ENCODE assay signal across 10 cellular contexts in genomic region chrY:3003510-3003817, GRCh38.
DNase-seq lines count a peak whose midpoint lies in the region; ATAC-seq and TF ChIP-seq lines count a peak whose summit lies in the region.
"Had no signal": no experiment of that assay in that cellular context is flagged by ENCODE, and none has a peak within 500 bp of the region (broad histone marks: within the 10 kb centered on the region; RNA-seq: fewer than 3 reads in every experiment).

No MANE protein-coding gene starts in this region.

- H3K27me3 Mint-ChIP-seq in activated CD4-positive, alpha-beta T cell treated with anti-CD3 and anti-CD28 coated beads for 36 hours: no peaks in the 10 kb centered on the region
- H3K27me3 Mint-ChIP-seq: T-cell had no signal

- DNase-seq in activated CD4-positive, alpha-beta T cell treated with anti-CD3 and anti-CD28 coated beads for 36 hours: no peak
- no peak for DNase-seq in activated CD4-positive, alpha-beta T cell treated with anti-CD3 and anti-CD28 coated beads, Interleukin-2, amount 50 U/mL, for 4 hours
- peak; percentile 16 for DNase-seq in fibroblast of villous mesenchyme (ENCODE audit: low read depth)
- DNase-seq in suprapubic skin (ENCODE audit: low spot score in 2 of 2): no peak
- DNase-seq in NCI-H146 treated with DMSO at 0.1 percent for 48 hours (lab: John Stamatoyannopoulos, UW; ENCODE audit: unreplicated experiment): no peak
- no peak for DNase-seq in spleen

- H3K9me3 Mint-ChIP-seq in activated CD4-positive, alpha-beta T cell treated with anti-CD3 and anti-CD28 coated beads for 36 hours (ENCODE audit: low read depth): no peaks in the 10 kb centered on the region
- H3K9me3 Mint-ChIP-seq: T-cell had no signal

- peak; percentile 43 for ATAC-seq in activated CD4-positive, alpha-beta T cell treated with anti-CD3 and anti-CD28 coated beads for 36 hours
- ATAC-seq in HG03571 (IDR thresholded peaks at IDR 0.05; ENCODE audit: unreplicated experiment): no peak

- H3K4me3 ChIP-seq in OCI-LY1 (ENCODE audit: low read depth, low read length, poor library complexity, severe bottlenecking) (peak overlapping the region; percentile 82), fibroblast of villous mesenchyme (ENCODE audit: low read depth, low read length) (peak overlapping the region; percentile 55), suprapubic skin (peak overlapping the region; percentile 53), spleen (peak overlapping the region in 3 of 8 donors; percentile 42 to 46 (median 42))
- H3K4me3 ChIP-seq: lung had no signal

- peak overlapping the region; percentile 94 for H3K27ac Mint-ChIP-seq in activated CD4-positive, alpha-beta T cell treated with anti-CD3 and anti-CD28 coated beads for 36 hours

- H2AFZ ChIP-seq in OCI-LY1 (ENCODE audit: low read length): 0 out of 2 replicates have a peak overlapping the region, but pooled peaks have one; percentile 47

- intact Hi-C loops in activated CD4-positive, alpha-beta T cell treated with anti-CD3 and anti-CD28 coated beads for 36 hours (cut with DNase I, micrococcal nuclease): loop anchor here (2.0 to 5.0 kb wide), 3 partner anchors 67 to 161 kb away; partner anchors contain the start of genes RPS4Y1 (in 2 of the 2) and ZFY (in 1 of the 2)
- intact Hi-C loops in spleen (cut with DNase I; ENCODE audit: low total_unique reads): no loop called here

- H3K27ac ChIP-seq in OCI-LY1 (ENCODE audit: low read depth, low read length, poor library complexity, severe bottlenecking) (peak overlapping the region; percentile 88), suprapubic skin (peak overlapping the region; percentile 89), spleen (peak overlapping the region in 3 of 8 donors; percentile 89 to 92 (median 90))

- peak overlapping the region; percentile 84 for H3K4me3 Mint-ChIP-seq in activated CD4-positive, alpha-beta T cell treated with anti-CD3 and anti-CD28 coated beads for 36 hours

- POLR2A ChIA-PET in activated CD4-positive, alpha-beta T cell treated with anti-CD3 and anti-CD28 coated beads for 36 hours (lab: Charles Lee): no interaction called here

- peaks cover 60% of the 10 kb centered on the region for H3K4me1 ChIP-seq in OCI-LY1 (ENCODE audit: insufficient read depth, low read length, severe bottlenecking)
- H3K4me1 ChIP-seq in suprapubic skin: peaks cover 29% of the 10 kb centered on the region
- peaks cover 0 to 58% (median 22%) of the 10 kb centered on the region in 6 donors for H3K4me1 ChIP-seq in spleen

- TF ChIP-seq CTCF in OCI-LY1 (IDR thresholded peaks at IDR 0.05; ENCODE audit: low read length) (no peak), fibroblast of villous mesenchyme (IDR thresholded peaks at IDR 0.05; ENCODE audit: insufficient read depth, low read depth, low read length) (no peak), suprapubic skin (IDR thresholded peaks at IDR 0.05) (no peak), spleen (IDR thresholded peaks at IDR 0.05 in 8 of 11, conservative IDR thresholded peaks at IDR 0.05 in 3 of 11) (no peak)

- H3K9me2 ChIP-seq in OCI-LY1 (ENCODE audit: low read depth, low read length): no peaks in the 10 kb centered on the region

- peaks cover 57% of the 10 kb centered on the region for H3K4me1 Mint-ChIP-seq in activated CD4-positive, alpha-beta T cell treated with anti-CD3 and anti-CD28 coated beads for 36 hours

- no CpG with 5 or more reads among the region's 1 CpG for WGBS in suprapubic skin
- 0% methylated on average over 1 of the region's 1 CpG; no CpG with 5 or more reads in 2 of the 5 donors for WGBS in spleen, 5 donors

- no peaks in the 10 kb centered on the region for H3K9me3 ChIP-seq in OCI-LY1 (ENCODE audit: low read length)
- no peaks in the 10 kb centered on the region for H3K9me3 ChIP-seq in suprapubic skin
- H3K9me3 ChIP-seq in spleen: no peaks in the 10 kb centered on the region

- H3K36me3 ChIP-seq in OCI-LY1 (ENCODE audit: insufficient read depth, low read length) (0 out of 2 replicates have a peak, but pooled peaks cover 4% of the 10 kb centered on the region), suprapubic skin (no peaks in the 10 kb centered on the region), spleen (peaks cover 0 to 1% (median 0%) of the 10 kb centered on the region in 6 donors)

- peak overlapping the region; percentile 98 for H3K4me2 ChIP-seq in OCI-LY1 (ENCODE audit: low read length)

- TF ChIP-seq EP300 in suprapubic skin (IDR thresholded peaks at IDR 0.05): no peak

- H3K27me3 ChIP-seq in OCI-LY1 (ENCODE audit: insufficient read depth, low read length) (no peaks in the 10 kb centered on the region), suprapubic skin (no peaks in the 10 kb centered on the region), spleen (replicated peaks in 1 of 7) (no peaks in the 10 kb centered on the region)

- H3F3A ChIP-seq in OCI-LY1 (ENCODE audit: insufficient read depth, low read length): no peaks in the 10 kb centered on the region

- peaks cover 6% of the 10 kb centered on the region; the same call in 1 of the 2 replicates for H3K79me2 ChIP-seq in OCI-LY1 (ENCODE audit: insufficient read depth, low read length)

- TF ChIP-seq POLR2A in suprapubic skin (IDR thresholded peaks at IDR 0.05) (no peak), spleen (IDR thresholded peaks at IDR 0.05) (no peak)

- no peaks in the 10 kb centered on the region for H4K20me1 ChIP-seq in OCI-LY1 (ENCODE audit: insufficient read depth, low read length)

- H3K9ac ChIP-seq in OCI-LY1 (ENCODE audit: low read length): peak overlapping the region; percentile 80

- no peaks in the 10 kb centered on the region for H3K36me3 Mint-ChIP-seq in activated CD4-positive, alpha-beta T cell treated with anti-CD3 and anti-CD28 coated beads for 36 hours (ENCODE audit: low read depth)

- CTCF ChIA-PET in activated CD4-positive, alpha-beta T cell treated with anti-CD3 and anti-CD28 coated beads for 36 hours (lab: Charles Lee): no interaction called here
